In genomic region chr1:167331650-167332049, GRCh38 we compare ENCODE assay signal across 12 cellular contexts.
"Had no signal": no experiment of that assay in that cellular context is flagged by ENCODE, and none has a peak within 500 bp of the region (broad histone marks: within the 10 kb centered on the region; RNA-seq: fewer than 3 reads in every experiment).

No MANE protein-coding gene starts in this region.

- H3K27ac ChIP-seq: hepatocyte, sigmoid colon, upper lobe of left lung had no signal

- H2AFZ ChIP-seq: hepatocyte had no signal

- H3K9me3 ChIP-seq: sigmoid colon, upper lobe of left lung had no signal

- H3K27me3 Mint-ChIP-seq: activated naive CD8-positive, alpha-beta T cell; stimulated activated naive CD8-positive, alpha-beta T cell treated with anti-CD3 and anti-CD28 coated beads, Interleukin-15, Interleukin-2, amounts not matched to agents 100 ng/mL and 50 ng/mL, for 24 hours had no signal

- H3K79me2 ChIP-seq: hepatocyte had no signal

- H3K4me3 Mint-ChIP-seq: activated naive CD8-positive, alpha-beta T cell; stimulated activated naive CD8-positive, alpha-beta T cell treated with anti-CD3 and anti-CD28 coated beads, Interleukin-15, Interleukin-2, amounts not matched to agents 100 ng/mL and 50 ng/mL, for 24 hours had no signal

- H3K9me3 Mint-ChIP-seq: stimulated activated naive CD8-positive, alpha-beta T cell treated with anti-CD3 and anti-CD28 coated beads, Interleukin-15, Interleukin-2, amounts not matched to agents 100 ng/mL and 50 ng/mL, for 24 hours had no signal

- H3K36me3 ChIP-seq: upper lobe of left lung had no signal

- H3K27ac Mint-ChIP-seq: activated naive CD8-positive, alpha-beta T cell had no signal

- ATAC-seq: left ventricle myocardium superior had no signal

- DNase-seq: activated effector memory CD4-positive, alpha-beta T cell treated with anti-CD3 and anti-CD28 coated beads, Interleukin-2, amount 50 U/mL, for 16 hours; activated T-cell treated with anti-CD3 and anti-CD28 coated beads, Interleukin-2, amount 50 U/mL, for 1 hour; amygdala; cerebellar nuclear complex; dermis blood vessel endothelial cell; left ventricle myocardium superior; sigmoid colon; stimulated activated CD4-positive, alpha-beta T cell treated with anti-CD3 and anti-CD28 coated beads, Interleukin-12 subunit alpha, Interleukin-12 subunit beta, amount 100 ng/mL, for 4 hours; upper lobe of left lung had no signal

- H3K27me3 ChIP-seq: hepatocyte, sigmoid colon, upper lobe of left lung had no signal

- H3K4me3 ChIP-seq: hepatocyte, sigmoid colon had no signal
